Comparison of ENCODE assay signal across 9 cellular contexts in the genomic region with DNA sequence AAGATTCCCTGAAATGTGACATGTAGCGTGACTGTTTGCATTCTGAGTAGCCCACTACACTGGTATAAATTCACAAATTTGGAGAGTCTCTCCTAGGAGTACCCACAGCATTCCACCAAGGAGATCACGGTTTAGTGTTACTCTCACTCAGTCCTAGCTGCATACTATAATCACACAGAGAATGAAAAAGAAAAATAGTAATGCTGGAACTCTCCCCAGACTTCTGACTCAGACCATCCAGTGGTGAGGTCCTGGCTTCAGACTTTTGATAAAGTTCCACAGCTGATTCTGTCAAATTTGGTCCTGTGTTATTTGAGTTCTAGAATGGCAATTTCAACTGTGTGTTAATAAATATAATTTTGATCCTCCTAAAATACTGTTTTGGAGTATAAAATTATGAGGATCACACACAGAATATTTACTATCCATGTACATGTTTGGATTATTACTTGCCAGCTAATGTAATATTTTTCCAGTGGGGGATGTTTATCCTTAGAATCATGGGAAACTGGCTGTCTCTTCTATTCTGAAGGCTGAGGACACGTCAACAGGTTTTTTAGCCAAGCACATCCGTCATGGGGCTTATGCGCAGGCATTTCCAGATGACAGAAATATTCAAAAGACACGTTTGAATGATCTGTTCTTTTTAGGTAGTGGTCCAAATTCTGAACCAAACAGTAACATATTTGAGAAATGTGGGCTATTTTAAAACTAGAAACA. TPM values are rescaled to one million over a fixed set of nuclear protein-coding genes. Genes with fewer than 3 reads are reported as not detected.
A peak's percentile ranks its signal among the peaks of the same experiment; 100 is the strongest.
DNase-seq lines count a peak whose midpoint lies in the region; ATAC-seq and TF ChIP-seq lines count a peak whose summit lies in the region.
"Had no signal": no experiment of that assay in that cellular context is flagged by ENCODE, and none has a peak within 500 bp of the region (broad histone marks: within the 10 kb centered on the region; RNA-seq: fewer than 3 reads in every experiment).

No MANE protein-coding gene starts in this region.

- no peak overlapping the region for H2AK5ac ChIP-seq in IMR-90 (ENCODE audit: low read depth, low read length)

- no peak for TF ChIP-seq RAD21 in IMR-90 (IDR thresholded peaks at IDR 0.05; ENCODE audit: low read length)

- no peaks in the 10 kb centered on the region for H3K79me1 ChIP-seq in IMR-90 (ENCODE audit: low read depth in 1 of 2, low read length in 2 of 2)

- no peak overlapping the region for H4K5ac ChIP-seq in IMR-90 (ENCODE audit: low read depth, low read length)

- intact Hi-C loops in IMR-90 (cut with micrococcal nuclease): loop anchor here (1.0 to 2.0 kb wide), 3 partner anchors 52 to 164 kb away; no protein-coding TSS in a partner anchor
- intact Hi-C loops in esophagus muscularis mucosa (cut with DNase I): loop anchor here (5.0 kb wide), 1 partner anchor 122 kb away; the partner anchor contains the start of gene ECHDC1
- intact Hi-C loops in uterus (cut with DNase I; ENCODE audit: low total_unique reads): no loop called here

- no peak overlapping the region for H2AK9ac ChIP-seq in IMR-90 (replicated peaks; ENCODE audit: low read depth, low read length, poor library complexity)

- peaks cover 3% of the 10 kb centered on the region; the same call in 1 of the 2 replicates for H3K9me1 ChIP-seq in IMR-90 (ENCODE audit: insufficient read depth, low read length)

- H3K4me3 ChIP-seq in IMR-90 (ENCODE audit: insufficient read depth, low read depth, low read length) (no peak overlapping the region), esophagus muscularis mucosa (no peak overlapping the region), muscle layer of duodenum (ENCODE audit: low read depth in 1 of 2, low read length in 2 of 2) (no peak overlapping the region), uterus (no peak overlapping the region)
- H3K4me3 ChIP-seq: HAP-1 had no signal

- H4K91ac ChIP-seq in IMR-90 (ENCODE audit: insufficient read depth, low read depth, low read length): no peak overlapping the region

- H2BK20ac ChIP-seq in IMR-90 (ENCODE audit: low read depth, low read length): no peak overlapping the region

- TF ChIP-seq POLR2A in IMR-90 (IDR thresholded peaks at IDR 0.05; ENCODE audit: low read depth, low read length) (no peak), esophagus muscularis mucosa (IDR thresholded peaks at IDR 0.05; ENCODE audit: low read depth) (no peak), uterus (IDR thresholded peaks at IDR 0.05) (no peak)

- DNase-seq in IMR-90: peak; percentile 85
- DNase-seq in esophagus muscularis mucosa (ENCODE audit: extremely low spot score): no peak
- peak in 1 of 2 donors; percentile 31 for DNase-seq in uterus
- DNase-seq in HPDE6-E6E7 (ENCODE audit: extremely low spot score): no peak
- DNase-seq in NCI-H774 (lab: John Stamatoyannopoulos, UW): no peak
- no peak for DNase-seq in substantia nigra (lab: John Stamatoyannopoulos, UW)

- H3K9me3 ChIP-seq in IMR-90 (ENCODE audit: control insufficient read depth, insufficient read depth, low read length) (no peaks in the 10 kb centered on the region), esophagus muscularis mucosa (no peaks in the 10 kb centered on the region), muscle layer of duodenum (ENCODE audit: control insufficient read depth in 1 of 2, low read length in 2 of 2) (no peaks in the 10 kb centered on the region), uterus (no peaks in the 10 kb centered on the region)
- H3K9me3 ChIP-seq: HAP-1 had no signal

- H2BK120ac ChIP-seq in IMR-90 (ENCODE audit: low read depth, low read length): no peak overlapping the region

- H3K27me3 ChIP-seq in IMR-90 (ENCODE audit: control insufficient read depth, insufficient read depth, low read length) (no peaks in the 10 kb centered on the region), esophagus muscularis mucosa (no peaks in the 10 kb centered on the region), muscle layer of duodenum (ENCODE audit: low read depth, low read length) (no peaks in the 10 kb centered on the region), uterus (no peaks in the 10 kb centered on the region)

- WGBS in IMR-90 (ENCODE audit: extremely low coverage in 2 of 2, insufficient read length in 1 of 2), 2 experiments: no CpG with 5 or more reads among the region's 6 CpGs
- 37% methylated on average over 6 of the region's 6 CpGs for WGBS in esophagus muscularis mucosa

- no peak for TF ChIP-seq EP300 in esophagus muscularis mucosa (IDR thresholded peaks at IDR 0.05)

- H3K27ac ChIP-seq in IMR-90 (ENCODE audit: insufficient read depth, low read length) (no peak overlapping the region), esophagus muscularis mucosa (replicated peaks in 1 of 4) (peak overlapping the region; percentile 70 to 83 (median 76)), muscle layer of duodenum (ENCODE audit: low read length) (peak overlapping the region; percentile 17), uterus (peak overlapping the region; percentile 65 to 82), substantia nigra (ENCODE audit: low read depth, low read length, poor library complexity, severe bottlenecking) (no peak overlapping the region)

- TF ChIP-seq CTCF in IMR-90 (conservative IDR thresholded peaks at IDR 0.05; ENCODE audit: low read depth, low read length) (no peak), esophagus muscularis mucosa (IDR thresholded peaks at IDR 0.05) (no peak), uterus (IDR thresholded peaks at IDR 0.05) (no peak)

- peaks cover 3% of the 10 kb centered on the region; the same call in 1 of the 2 replicates for H4K20me1 ChIP-seq in IMR-90 (ENCODE audit: insufficient read depth, low read length)

- no peaks in the 10 kb centered on the region for H3K36me3 ChIP-seq in IMR-90 (ENCODE audit: control insufficient read depth, insufficient read depth, low read length)
- no peaks in the 10 kb centered on the region for H3K36me3 ChIP-seq in esophagus muscularis mucosa
- H3K36me3 ChIP-seq in muscle layer of duodenum (ENCODE audit: control insufficient read depth in 1 of 2, insufficient read depth in 2 of 2, low read length in 2 of 2): no peaks in the 10 kb centered on the region
- no peaks in the 10 kb centered on the region for H3K36me3 ChIP-seq in uterus
- H3K36me3 ChIP-seq: HAP-1 had no signal

- H3K9ac ChIP-seq in IMR-90 (ENCODE audit: low read depth, low read length): no peak overlapping the region

- peak overlapping the region; percentile 11 for H2BK5ac ChIP-seq in IMR-90 (ENCODE audit: low read depth, low read length, poor library complexity, severe bottlenecking)

- CTCF ChIA-PET in IMR-90 (lab: Yijun Ruan, JAX): interaction anchor here (0.8 to 1.1 kb wide), 5 partner anchors 19 to 174 kb away, joined by 3 to 9 read pairs (median 4); no protein-coding TSS in a partner anchor

- no peak overlapping the region for H3K14ac ChIP-seq in IMR-90 (replicated peaks; ENCODE audit: low read depth, low read length)

- H2AFZ ChIP-seq in IMR-90 (replicated peaks; ENCODE audit: low read length, poor library complexity): no peak overlapping the region

- dilution Hi-C loops in IMR-90 (cut with HindIII; ENCODE audit: low sequenced_read_pairs, unreplicated experiment): no loop called here

- BruUV-seq in IMR-90 (replicated peaks; lab: Mats Ljungman, UMichigan): no TSS peak

- H3K23ac ChIP-seq in IMR-90 (ENCODE audit: low read depth, low read length): no peak overlapping the region

- H3K4me2 ChIP-seq in IMR-90 (ENCODE audit: low read depth, low read length): peak overlapping the region; percentile 58; the same call in 1 of the 2 replicates

- POLR2A ChIA-PET in IMR-90 (lab: Charles Lee; ENCODE audit: unreplicated experiment): no interaction called here

- H3K4me1 ChIP-seq in IMR-90 (ENCODE audit: control insufficient read depth, insufficient read depth, low read length) (peaks cover 4% of the 10 kb centered on the region; the same call in 1 of the 2 replicates), esophagus muscularis mucosa (peaks cover 3 to 65% (median 56%) of the 10 kb centered on the region in 4 donors), muscle layer of duodenum (ENCODE audit: control insufficient read depth in 1 of 2, insufficient read depth in 2 of 2, low read length in 2 of 2) (peaks cover 0 to 19% of the 10 kb centered on the region in 2 donors), uterus (peaks cover 7% of the 10 kb centered on the region in 2 donors)
- H3K4me1 ChIP-seq: HAP-1 had no signal

- H3K56ac ChIP-seq in IMR-90 (ENCODE audit: extremely low read depth, insufficient read depth, low read length): no peak overlapping the region

- H3K18ac ChIP-seq in IMR-90 (ENCODE audit: low read depth, low read length): no peak overlapping the region

- in situ Hi-C loops in IMR-90 (cut with MboI; ENCODE audit: low sequenced_read_pairs): loop anchor here (10.0 kb wide), 1 partner anchor 160 kb away; no protein-coding TSS in a partner anchor

- ATAC-seq in IMR-90 (ENCODE audit: low read depth) (peak; percentile 88), GM21619 (IDR thresholded peaks at IDR 0.05; ENCODE audit: unreplicated experiment) (no peak)

- no peak overlapping the region for H2BK15ac ChIP-seq in IMR-90 (ENCODE audit: low read depth, low read length)

- H4K8ac ChIP-seq in IMR-90 (ENCODE audit: low read depth in 2 of 2, low read length in 2 of 2): no peak overlapping the region

- no peak overlapping the region for H3K4ac ChIP-seq in IMR-90 (ENCODE audit: low read depth, low read length)

TF ChIP-seq in IMR-90, 13 proteins besides CTCF, POLR2A, EP300 and RAD21:
- TF ChIP-seq SMC3 (IDR thresholded peaks at IDR 0.05; ENCODE audit: low read depth, low read length): no peak
- TF ChIP-seq MXI1 (IDR thresholded peaks at IDR 0.05; ENCODE audit: borderline replicate concordance, low read depth, low read length): no peak

RNA-seq across cellular contexts. Expression of gene KIAA0408, which starts 5.1 kb away (rescaled TPM):
- total RNA-seq in IMR-90 (2012; rRNA removed) (0.83 and 0.90 TPM in 2 replicates), esophagus muscularis mucosa (10 to 100 TPM; 19.1 to 41.5 (median 29.7) TPM), uterus (10 to 100 TPM in 1 of 4 donors, 1 to 10 TPM in 3; 2.3 to 31.2 (median 5.7) TPM)
- polyA plus RNA-seq in IMR-90 (2012; rRNA removed): 1.4 and 2.9 TPM in 2 replicates
- 0.13 and 0.19 TPM in 2 replicates for polyA plus RNA-seq in IMR-90 (2012; cell fraction: cytosol; rRNA removed)
- polyA plus RNA-seq in IMR-90 (2012; cell fraction: nucleus; rRNA removed; ENCODE audit: low replicate concordance): 1.1 and 12.2 TPM in 2 replicates

Comparison
In these comparisons a context has a peak if more than half of its experiments do, and no peak if none do; other contexts are left out.
1. H3K27ac ChIP-seq: peak in esophagus muscularis mucosa (4 of 4), muscle layer of duodenum (single experiment) and uterus (2 of 2); none in IMR-90 (single experiment) and substantia nigra (single experiment).